In genomic region chr16:53829186-53829747, GRCh38 we compare ENCODE assay signal across 20 cellular contexts.
A peak's percentile ranks its signal among the peaks of the same experiment; 100 is the strongest.
DNase-seq lines count a peak whose midpoint lies in the region; ATAC-seq, FAIRE-seq and TF ChIP-seq lines count a peak whose summit lies in the region.
"Had no signal": no experiment of that assay in that cellular context is flagged by ENCODE, and none has a peak within 500 bp of the region (broad histone marks: within the 10 kb centered on the region; RNA-seq: fewer than 3 reads in every experiment).

No MANE protein-coding gene starts in this region.

- TF ChIP-seq CTCF in IMR-90 (conservative IDR thresholded peaks at IDR 0.05; ENCODE audit: low read depth, low read length) = no peak
- TF ChIP-seq CTCF in K562 (IDR thresholded peaks at IDR 0.05 in 2 of 3, conservative IDR thresholded peaks at IDR 0.05 in 1 of 3; ENCODE audit: insufficient read depth in 2 of 3, low read depth in 1 of 3, low read length in 3 of 3) = no peak
- TF ChIP-seq CTCF in keratinocyte (optimal IDR thresholded peaks at IDR 0.05 in 1 of 3, IDR thresholded peaks at IDR 0.05 in 1 of 3, conservative IDR thresholded peaks at IDR 0.05 in 1 of 3; ENCODE audit: extremely low read depth in 1 of 3, insufficient read depth in 2 of 3, low read length in 3 of 3) = no peak

- H3K4me3 Mint-ChIP-seq in naive thymus-derived CD8-positive, alpha-beta T cell = no peak overlapping the region
- H3K4me3 Mint-ChIP-seq: T-helper 1 cell treated with Interleukin-12 subunit alpha and Interleukin-12 subunit beta and Interleukin-4 antibody, amounts not matched to agents 30 μg/mL and 1 μg/mL, for 36 hours had no signal

- peaks cover 5% of the 10 kb centered on the region for H3K4me1 ChIP-seq in IMR-90 (ENCODE audit: control insufficient read depth, insufficient read depth, low read length)
- no peaks in the 10 kb centered on the region for H3K4me1 ChIP-seq in K562 (replicated peaks in 1 of 2; ENCODE audit: control insufficient read depth in 2 of 2, insufficient read depth in 2 of 2, low read length in 2 of 2)
- peaks cover 10% of the 10 kb centered on the region for H3K4me1 ChIP-seq in keratinocyte (ENCODE audit: control insufficient read depth, extremely low read depth, insufficient read depth, low read length)
- H3K4me1 ChIP-seq: ascending aorta had no signal

- DNase-seq in Daoy (ENCODE audit: low read depth) (peak; percentile 10), IMR-90 (peak; percentile 71), K562 (ENCODE audit: extremely low read depth in 1 of 4, low spot score in 3 of 4) (no peak), keratinocyte (ENCODE audit: low read depth, low spot score) (no peak)
- DNase-seq in stimulated activated CD4-positive, alpha-beta T cell treated with anti-CD3 and anti-CD28 coated beads, Interleukin-15, amount 100 ng/mL, for 24 hours = no peak
- DNase-seq in naive thymus-derived CD8-positive, alpha-beta T cell = no peak
- DNase-seq: activated CD4-positive, alpha-beta T cell treated with anti-CD3 and anti-CD28 coated beads, Interleukin-2, amount 50 U/mL, for 4 hours; activated naive CD4-positive, alpha-beta T cell treated with Interleukin-2 at 50 U/mL for 16 hours; cortex of kidney; GDM1; NCI-H1694 treated with DMSO at 0.1 percent for 48 hours; NCI-H446 treated with DMSO at 0.1 percent for 48 hours; SHP77; WERI-Rb-1 had no signal

- H3K9me1 ChIP-seq in IMR-90 (ENCODE audit: insufficient read depth, low read length) (peaks cover 5% of the 10 kb centered on the region), K562 (ENCODE audit: control insufficient read depth, insufficient read depth, low read length) (no peaks in the 10 kb centered on the region), keratinocyte (ENCODE audit: control insufficient read depth, extremely low read depth, insufficient read depth, low read length) (no peaks in the 10 kb centered on the region)

- no peak for TF ChIP-seq EP300 in K562 (IDR thresholded peaks at IDR 0.05; ENCODE audit: low read length)

- H3K27me3 ChIP-seq in IMR-90 (ENCODE audit: control insufficient read depth, insufficient read depth, low read length) (no peaks in the 10 kb centered on the region), K562 (ENCODE audit: control insufficient read depth in 2 of 2, insufficient read depth in 2 of 2, low read length in 2 of 2) (no peaks in the 10 kb centered on the region), keratinocyte (ENCODE audit: control insufficient read depth, extremely low read depth, insufficient read depth, low read length) (no peaks in the 10 kb centered on the region)
- H3K27me3 ChIP-seq: ascending aorta had no signal

- BruUV-seq in IMR-90 (replicated peaks; lab: Mats Ljungman, UMichigan) (no TSS peak), K562 (replicated peaks; lab: Mats Ljungman, UMichigan) (no TSS peak)

- in situ Hi-C loops in IMR-90 (cut with MboI; ENCODE audit: low sequenced_read_pairs) (no loop called here), K562 (cut with MboI) (no loop called here)

- no peak for FAIRE-seq in K562 (lab: Jason Lieb, UNC)
- peak; percentile 43 for FAIRE-seq in keratinocyte (lab: Jason Lieb, UNC)
- FAIRE-seq: D721Med, GM12878 had no signal

- no peak for TF ChIP-seq POLR2A in IMR-90 (IDR thresholded peaks at IDR 0.05; ENCODE audit: low read depth, low read length)
- TF ChIP-seq POLR2A in K562 (conservative IDR thresholded peaks at IDR 0.05) = no peak

- H3K4me2 ChIP-seq in IMR-90 (ENCODE audit: low read depth, low read length) (peak overlapping the region; percentile 46; the same call in 1 of the 2 replicates), K562 (ENCODE audit: insufficient read depth, low read length) (no peak overlapping the region), keratinocyte (ENCODE audit: control insufficient read depth, extremely low read depth, insufficient read depth, low read depth, low read length) (no peak overlapping the region)

- no peaks in the 10 kb centered on the region for H3K27me3 Mint-ChIP-seq in naive thymus-derived CD8-positive, alpha-beta T cell

- H2BK20ac ChIP-seq in IMR-90 (ENCODE audit: low read depth, low read length) = no peak overlapping the region

- H3K9me3 ChIP-seq in IMR-90 (ENCODE audit: control insufficient read depth, insufficient read depth, low read length) (no peaks in the 10 kb centered on the region), K562 (replicated peaks; ENCODE audit: control insufficient read depth, insufficient read depth, low read depth, low read length) (no peaks in the 10 kb centered on the region), keratinocyte (ENCODE audit: control insufficient read depth, low read depth, low read length) (no peaks in the 10 kb centered on the region)
- H3K9me3 ChIP-seq: ascending aorta had no signal

- H3K27ac Mint-ChIP-seq in naive thymus-derived CD8-positive, alpha-beta T cell = no peak overlapping the region
- H3K27ac Mint-ChIP-seq: T-helper 1 cell treated with Interleukin-12 subunit alpha and Interleukin-12 subunit beta and Interleukin-4 antibody, amounts not matched to agents 30 μg/mL and 1 μg/mL, for 36 hours had no signal

- peaks cover 0 to 9% (median 8%) of the 10 kb centered on the region in 4 donors for H3K4me1 Mint-ChIP-seq in naive thymus-derived CD8-positive, alpha-beta T cell

- H2AK5ac ChIP-seq in IMR-90 (ENCODE audit: low read depth, low read length) = no peak overlapping the region

- intact Hi-C loops in IMR-90 (cut with micrococcal nuclease) (no loop called here), K562 (cut with micrococcal nuclease) (no loop called here)

- H3K36me3 ChIP-seq in IMR-90 (ENCODE audit: control insufficient read depth, insufficient read depth, low read length) (peaks cover 8% of the 10 kb centered on the region), K562 (ENCODE audit: control insufficient read depth, insufficient read depth, low read length) (no peaks in the 10 kb centered on the region), keratinocyte (ENCODE audit: control insufficient read depth in 2 of 2, extremely low read depth in 1 of 2, insufficient read depth in 2 of 2, low read length in 2 of 2) (peaks cover 0 to 7% of the 10 kb centered on the region in 2 experiments)
- H3K36me3 ChIP-seq: WERI-Rb-1 had no signal

- H2BK5ac ChIP-seq in IMR-90 (ENCODE audit: low read depth, low read length, poor library complexity, severe bottlenecking) = no peak overlapping the region

- 35% methylated on average over 2 of the region's 3 CpGs; no CpG with 5 or more reads in 1 of the 2 experiments for WGBS in IMR-90 (ENCODE audit: extremely low coverage in 2 of 2, insufficient read length in 1 of 2), 2 experiments
- 48% methylated on average over 3 of the region's 3 CpGs for WGBS in K562 (ENCODE audit: insufficient coverage, low coverage, missing lambda C conversion rate)

- H4K5ac ChIP-seq in IMR-90 (ENCODE audit: low read depth, low read length) = no peak overlapping the region

- POLR2A ChIA-PET in IMR-90 (lab: Charles Lee; ENCODE audit: unreplicated experiment) (no interaction called here), K562 (lab: Yijun Ruan, JAX) (no interaction called here)
- POLR2A ChIA-PET in naive thymus-derived CD8-positive, alpha-beta T cell (lab: Charles Lee) = no interaction called here

- no peak overlapping the region for H3K18ac ChIP-seq in IMR-90 (ENCODE audit: low read depth, low read length)

- H4K91ac ChIP-seq in IMR-90 (ENCODE audit: insufficient read depth, low read depth, low read length) = no peak overlapping the region

- H3K4me3 ChIP-seq in IMR-90 (ENCODE audit: insufficient read depth, low read depth, low read length) (no peak overlapping the region), K562 (no peak overlapping the region), keratinocyte (ENCODE audit: control insufficient read depth in 2 of 3, extremely low read depth in 1 of 3, insufficient read depth in 2 of 3, low read depth in 1 of 3, low read length in 3 of 3) (no peak overlapping the region)
- H3K4me3 ChIP-seq: ascending aorta, GM12878, lung had no signal

- CTCF ChIA-PET in IMR-90 (lab: Yijun Ruan, JAX) (interaction anchor here (0.5 kb wide), 1 partner anchor 1873 kb away, joined by 4 read pairs; no protein-coding TSS in a partner anchor), K562 (lab: Yijun Ruan, JAX; ENCODE audit: low intra/inter-chr PET ratio) (no interaction called here)

- no peak overlapping the region for H2AK9ac ChIP-seq in IMR-90 (replicated peaks; ENCODE audit: low read depth, low read length, poor library complexity)

- H3K79me2 ChIP-seq in K562 (ENCODE audit: control insufficient read depth, insufficient read depth, low read length) (no peaks in the 10 kb centered on the region), keratinocyte (ENCODE audit: control insufficient read depth, insufficient read depth, low read length) (no peaks in the 10 kb centered on the region)

- dilution Hi-C loops in IMR-90 (cut with HindIII; ENCODE audit: low sequenced_read_pairs, unreplicated experiment) = no loop called here
- dilution Hi-C loops in keratinocyte (cut with MboI; ENCODE audit: extremely low pct_ligation_motif_present, low sequenced_read_pairs) = no loop called here

- no peak overlapping the region for H3K56ac ChIP-seq in IMR-90 (ENCODE audit: extremely low read depth, insufficient read depth, low read length)

- peaks cover 18 to 55% (median 55%) of the 10 kb centered on the region in 3 donors for H3K36me3 Mint-ChIP-seq in naive thymus-derived CD8-positive, alpha-beta T cell

- no peak overlapping the region for H3K27ac ChIP-seq in IMR-90 (ENCODE audit: insufficient read depth, low read length)
- H3K27ac ChIP-seq in K562 (ENCODE audit: extremely low read depth, low read depth, low read length) = no peak overlapping the region
- H3K27ac ChIP-seq in keratinocyte (ENCODE audit: control insufficient read depth, insufficient read depth, low read length) = no peak overlapping the region
- H3K27ac ChIP-seq: ascending aorta, WERI-Rb-1 had no signal

- H3K9ac ChIP-seq in IMR-90 (ENCODE audit: low read depth, low read length) (no peak overlapping the region), K562 (ENCODE audit: insufficient read depth in 1 of 2, low read depth in 2 of 2, low read length in 2 of 2) (no peak overlapping the region), keratinocyte (ENCODE audit: control insufficient read depth, extremely low read depth, insufficient read depth, low read length) (no peak overlapping the region)

- peak; percentile 62 for ATAC-seq in IMR-90 (ENCODE audit: low read depth)
- ATAC-seq in K562 = no peak
- no peak for ATAC-seq in GM19328 (IDR thresholded peaks at IDR 0.05; ENCODE audit: unreplicated experiment)
- ATAC-seq in naive thymus-derived CD8-positive, alpha-beta T cell = no peak
- ATAC-seq: GM12878 had no signal

- no peaks in the 10 kb centered on the region for H3K9me3 Mint-ChIP-seq in naive thymus-derived CD8-positive, alpha-beta T cell
- H3K9me3 Mint-ChIP-seq: T-helper 1 cell treated with Interleukin-12 subunit alpha and Interleukin-12 subunit beta and Interleukin-4 antibody, amounts not matched to agents 30 μg/mL and 1 μg/mL, for 36 hours had no signal

- no peaks in the 10 kb centered on the region for H4K20me1 ChIP-seq in IMR-90 (ENCODE audit: insufficient read depth, low read length)
- no peaks in the 10 kb centered on the region for H4K20me1 ChIP-seq in K562 (replicated peaks; ENCODE audit: control insufficient read depth, insufficient read depth, low read length)
- H4K20me1 ChIP-seq in keratinocyte (ENCODE audit: control insufficient read depth, extremely low read depth, insufficient read depth, low read length) = no peaks in the 10 kb centered on the region

- H2BK120ac ChIP-seq in IMR-90 (ENCODE audit: low read depth, low read length) = no peak overlapping the region

- 0 out of 4 replicates have a peak overlapping the region, but pooled peaks of 1 of the 2 experiments have one; percentile 49 for H4K8ac ChIP-seq in IMR-90 (ENCODE audit: low read depth in 2 of 2, low read length in 2 of 2)

- TF ChIP-seq RAD21 in IMR-90 (IDR thresholded peaks at IDR 0.05; ENCODE audit: low read length) (no peak), K562 (CRISPR knock-in tag; conservative IDR thresholded peaks at IDR 0.05 in 1 of 2, IDR thresholded peaks at IDR 0.05 in 1 of 2) (no peak)

- H3K23ac ChIP-seq in IMR-90 (ENCODE audit: low read depth, low read length) = no peak overlapping the region

- H3K79me1 ChIP-seq in IMR-90 (ENCODE audit: low read depth in 1 of 2, low read length in 2 of 2) = peaks cover 19 to 35% of the 10 kb centered on the region in 2 experiments

- peak overlapping the region; percentile 25 for H3K4ac ChIP-seq in IMR-90 (ENCODE audit: low read depth, low read length)

- H2AFZ ChIP-seq in IMR-90 (replicated peaks; ENCODE audit: low read length, poor library complexity) (no peak overlapping the region), K562 (ENCODE audit: low read depth, low read length) (no peak overlapping the region), keratinocyte (ENCODE audit: control insufficient read depth, low read length) (no peak overlapping the region)

- no peak overlapping the region for H2BK15ac ChIP-seq in IMR-90 (ENCODE audit: low read depth, low read length)

- no peak overlapping the region; the same call in 1 of the 2 replicates for H3K14ac ChIP-seq in IMR-90 (replicated peaks; ENCODE audit: low read depth, low read length)

Comparison
In these comparisons a context has a peak if more than half of its experiments do, and no peak if none do; other contexts are left out.
1. DNase-seq: peak in Daoy (single experiment) and IMR-90 (single experiment); none in K562 (0 of 4), keratinocyte (single experiment), stimulated activated CD4-positive, alpha-beta T cell treated with anti-CD3 and anti-CD28 coated beads, Interleukin-15, amount 100 ng/mL, for 24 hours (single experiment) and naive thymus-derived CD8-positive, alpha-beta T cell (0 of 10).